In genomic region chr4:15010038-15010585, GRCh38 we compare ENCODE assay signal across 1 cellular context.
TF ChIP-seq lines count a peak whose summit lies in the region.

No MANE protein-coding gene starts in this region.

TF ChIP-seq in GM23338, 12 proteins besides CTCF, POLR2A, EP300 and RAD21 (continued from another document):
- TF ChIP-seq ZNF462 (CRISPR knock-in tag; IDR thresholded peaks at IDR 0.05) = no peak
- no peak for TF ChIP-seq ZNF114 (CRISPR knock-in tag; IDR thresholded peaks at IDR 0.05)
- no peak for TF ChIP-seq ZNF331 (CRISPR knock-in tag; IDR thresholded peaks at IDR 0.05; ENCODE audit: low read depth)
- no peak for TF ChIP-seq EZH2 (IDR thresholded peaks at IDR 0.05; ENCODE audit: low read depth, unreplicated experiment)
- TF ChIP-seq, protein P1, sequence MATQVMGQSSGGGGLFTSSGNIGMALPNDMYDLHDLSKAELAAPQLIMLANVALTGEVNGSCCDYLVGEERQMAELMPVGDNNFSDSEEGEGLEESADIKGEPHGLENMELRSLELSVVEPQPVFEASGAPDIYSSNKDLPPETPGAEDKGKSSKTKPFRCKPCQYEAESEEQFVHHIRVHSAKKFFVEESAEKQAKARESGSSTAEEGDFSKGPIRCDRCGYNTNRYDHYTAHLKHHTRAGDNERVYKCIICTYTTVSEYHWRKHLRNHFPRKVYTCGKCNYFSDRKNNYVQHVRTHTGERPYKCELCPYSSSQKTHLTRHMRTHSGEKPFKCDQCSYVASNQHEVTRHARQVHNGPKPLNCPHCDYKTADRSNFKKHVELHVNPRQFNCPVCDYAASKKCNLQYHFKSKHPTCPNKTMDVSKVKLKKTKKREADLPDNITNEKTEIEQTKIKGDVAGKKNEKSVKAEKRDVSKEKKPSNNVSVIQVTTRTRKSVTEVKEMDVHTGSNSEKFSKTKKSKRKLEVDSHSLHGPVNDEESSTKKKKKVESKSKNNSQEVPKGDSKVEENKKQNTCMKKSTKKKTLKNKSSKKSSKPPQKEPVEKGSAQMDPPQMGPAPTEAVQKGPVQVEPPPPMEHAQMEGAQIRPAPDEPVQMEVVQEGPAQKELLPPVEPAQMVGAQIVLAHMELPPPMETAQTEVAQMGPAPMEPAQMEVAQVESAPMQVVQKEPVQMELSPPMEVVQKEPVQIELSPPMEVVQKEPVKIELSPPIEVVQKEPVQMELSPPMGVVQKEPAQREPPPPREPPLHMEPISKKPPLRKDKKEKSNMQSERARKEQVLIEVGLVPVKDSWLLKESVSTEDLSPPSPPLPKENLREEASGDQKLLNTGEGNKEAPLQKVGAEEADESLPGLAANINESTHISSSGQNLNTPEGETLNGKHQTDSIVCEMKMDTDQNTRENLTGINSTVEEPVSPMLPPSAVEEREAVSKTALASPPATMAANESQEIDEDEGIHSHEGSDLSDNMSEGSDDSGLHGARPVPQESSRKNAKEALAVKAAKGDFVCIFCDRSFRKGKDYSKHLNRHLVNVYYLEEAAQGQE (IDR thresholded peaks at IDR 0.05; ENCODE audit: unreplicated experiment) = no peak
